15 cellular contexts compared by ENCODE assay signal in the genomic region with DNA sequence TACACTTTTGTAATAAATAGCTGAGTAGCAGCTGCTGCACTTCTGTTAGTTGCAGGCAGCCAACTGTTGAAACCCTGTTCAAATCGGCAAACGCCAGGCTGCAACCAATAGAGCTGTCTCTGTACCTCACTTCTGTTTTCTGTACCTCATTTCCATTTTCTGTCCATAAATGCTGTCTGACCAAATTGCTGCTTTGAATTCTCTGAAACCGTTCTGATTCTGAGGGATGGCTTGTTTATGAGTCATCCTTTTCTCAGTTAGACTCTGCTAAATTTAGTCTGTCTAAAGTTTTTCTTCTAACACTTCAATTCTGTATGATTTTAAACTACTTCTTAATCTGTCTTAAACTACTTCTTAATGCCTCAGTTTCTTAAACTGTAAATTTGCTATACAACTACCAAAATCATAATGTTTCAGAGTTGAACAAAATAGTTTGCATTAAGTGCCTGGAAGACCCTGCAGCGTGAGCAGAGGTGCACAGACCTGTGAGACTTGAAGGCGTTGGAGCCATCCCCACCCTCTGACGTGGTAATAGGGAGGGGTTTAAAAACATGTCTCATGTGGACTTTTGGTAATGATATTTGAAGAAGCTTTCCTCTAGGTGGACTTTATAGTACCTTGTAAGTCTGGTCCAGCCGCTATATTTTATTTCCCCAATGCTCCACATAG. TPM values are rescaled to one million over a fixed set of nuclear protein-coding genes. Genes with fewer than 3 reads are reported as not detected.
A peak's percentile ranks its signal among the peaks of the same experiment; 100 is the strongest.
DNase-seq lines count a peak whose midpoint lies in the region; ATAC-seq and TF ChIP-seq lines count a peak whose summit lies in the region.
"Had no signal": no experiment of that assay in that cellular context is flagged by ENCODE, and none has a peak within 500 bp of the region (broad histone marks: within the 10 kb centered on the region; RNA-seq: fewer than 3 reads in every experiment).

No MANE protein-coding gene starts in this region.

- TF ChIP-seq CTCF in HFFc6 (IDR thresholded peaks at IDR 0.05), result no peak

- no peaks in the 10 kb centered on the region for H3K36me3 Mint-ChIP-seq in activated CD8-positive, alpha-beta memory T cell treated with anti-CD3 and anti-CD28 coated beads, Interleukin-2, amount 10 ng/mL, durations not matched to agents 7 days and 5 days
- no peaks in the 10 kb centered on the region for H3K36me3 Mint-ChIP-seq in HFFc6 (ENCODE audit: low read depth)
- no peaks in the 10 kb centered on the region for H3K36me3 Mint-ChIP-seq in stimulated activated naive B cell treated with anti-CD40 and anti-IgM and Interleukin-4, amounts not matched to agents 10 μg/mL and 1 μg/mL and 100 μg/mL, for 72 hours
- H3K36me3 Mint-ChIP-seq: neural progenitor cell, type B pancreatic cell had no signal

- peaks cover 40% of the 10 kb centered on the region for H3K27me3 Mint-ChIP-seq in activated CD8-positive, alpha-beta memory T cell treated with anti-CD3 and anti-CD28 coated beads, Interleukin-2, amount 10 ng/mL, durations not matched to agents 7 days and 5 days
- peaks cover 19% of the 10 kb centered on the region for H3K27me3 Mint-ChIP-seq in HFFc6 (ENCODE audit: insufficient read depth)
- peaks cover 7 to 16% of the 10 kb centered on the region in 2 donors for H3K27me3 Mint-ChIP-seq in stimulated activated naive B cell treated with anti-CD40 and anti-IgM and Interleukin-4, amounts not matched to agents 10 μg/mL and 1 μg/mL and 100 μg/mL, for 72 hours

- H3K27ac Mint-ChIP-seq in activated CD8-positive, alpha-beta memory T cell treated with anti-CD3 and anti-CD28 coated beads, Interleukin-2, amount 10 ng/mL, durations not matched to agents 7 days and 5 days, result peak overlapping the region; percentile 50
- no peak overlapping the region for H3K27ac Mint-ChIP-seq in HFFc6
- H3K27ac Mint-ChIP-seq in stimulated activated naive B cell treated with anti-CD40 and anti-IgM and Interleukin-4, amounts not matched to agents 10 μg/mL and 1 μg/mL and 100 μg/mL, for 72 hours, result peak overlapping the region; percentile 33
- H3K27ac Mint-ChIP-seq: neural progenitor cell; T-helper 1 cell treated with Interleukin-12 subunit alpha and Interleukin-12 subunit beta and Interleukin-4 antibody, amounts not matched to agents 30 μg/mL and 1 μg/mL, for 36 hours; type B pancreatic cell had no signal

- no peak overlapping the region for H3K4me3 ChIP-seq in Karpas-422 (ENCODE audit: low read length)
- no peak overlapping the region for H3K4me3 ChIP-seq in aorta (ENCODE audit: low read length in 2 of 2)
- H3K4me3 ChIP-seq: neural progenitor cell had no signal

- H3K9me2 ChIP-seq in Karpas-422 (replicated peaks; ENCODE audit: insufficient read depth, low read length), result no peaks in the 10 kb centered on the region

- no peaks in the 10 kb centered on the region for H3K9me3 Mint-ChIP-seq in activated CD8-positive, alpha-beta memory T cell treated with anti-CD3 and anti-CD28 coated beads, Interleukin-2, amount 10 ng/mL, durations not matched to agents 7 days and 5 days (ENCODE audit: low read depth)
- no peaks in the 10 kb centered on the region; the same call in 1 of the 2 replicates for H3K9me3 Mint-ChIP-seq in HFFc6
- no peaks in the 10 kb centered on the region for H3K9me3 Mint-ChIP-seq in stimulated activated naive B cell treated with anti-CD40 and anti-IgM and Interleukin-4, amounts not matched to agents 10 μg/mL and 1 μg/mL and 100 μg/mL, for 72 hours
- H3K9me3 Mint-ChIP-seq: T-helper 1 cell treated with Interleukin-12 subunit alpha and Interleukin-12 subunit beta and Interleukin-4 antibody, amounts not matched to agents 30 μg/mL and 1 μg/mL, for 36 hours; type B pancreatic cell had no signal

- CTCF ChIA-PET in activated CD8-positive, alpha-beta memory T cell treated with anti-CD3 and anti-CD28 coated beads, Interleukin-2, amount 10 ng/mL, durations not matched to agents 7 days and 5 days (lab: Charles Lee), result interaction anchor here (1.8 to 8.2 kb wide), 3 partner anchors 18 to 389 kb away, joined by 6 to 57 read pairs (median 8); no protein-coding TSS in a partner anchor

- H3K36me3 ChIP-seq in Karpas-422 (ENCODE audit: insufficient read depth, low read length) (no peaks in the 10 kb centered on the region), aorta (ENCODE audit: control insufficient read depth in 1 of 2, insufficient read depth in 2 of 2, low read length in 1 of 2) (no peaks in the 10 kb centered on the region)
- H3K36me3 ChIP-seq: neural progenitor cell had no signal

- 73 to 74% methylated on average over 7 of the region's 7 CpGs for WGBS in aorta, 2 donors

- no peaks in the 10 kb centered on the region for H3K9me3 ChIP-seq in Karpas-422 (ENCODE audit: low read length)
- H3K9me3 ChIP-seq in aorta (ENCODE audit: control insufficient read depth, low read length), result no peaks in the 10 kb centered on the region

- DNase-seq in activated CD8-positive, alpha-beta memory T cell treated with anti-CD3 and anti-CD28 coated beads, Interleukin-2, amount 10 ng/mL, durations not matched to agents 7 days and 5 days, result no peak
- no peak for DNase-seq in activated CD8-positive, alpha-beta memory T cell treated with anti-CD3 and anti-CD28 coated beads, Interleukin-2, amount 50 U/mL, for 4 hours
- DNase-seq in HFFc6, result peak; percentile 4
- peak; percentile 90 for DNase-seq in Karpas-422
- DNase-seq in stimulated activated naive B cell treated with anti-CD40 and anti-IgM and Interleukin-4, amounts not matched to agents 10 μg/mL and 1 μg/mL and 100 μg/mL, for 72 hours, result peak; percentile 22
- no peak for DNase-seq in occipital lobe (lab: John Stamatoyannopoulos, UW)
- no peak for DNase-seq in stimulated activated CD4-positive, alpha-beta T cell treated with anti-CD3 and anti-CD28 coated beads, Interleukin-15, amount 100 ng/mL, for 24 hours
- DNase-seq in aorta, result no peak
- DNase-seq: ACHN; dermis blood vessel endothelial cell; stimulated activated CD4-positive, alpha-beta T cell treated with anti-CD3 and anti-CD28 coated beads, Interleukin-4, amount 100 ng/mL, for 24 hours had no signal

- peak; percentile 67 for ATAC-seq in activated CD8-positive, alpha-beta memory T cell treated with anti-CD3 and anti-CD28 coated beads, Interleukin-2, amount 10 ng/mL, durations not matched to agents 7 days and 5 days
- ATAC-seq in stimulated activated naive B cell treated with anti-CD40 and anti-IgM and Interleukin-4, amounts not matched to agents 10 μg/mL and 1 μg/mL and 100 μg/mL, for 72 hours (replicated peaks), result peak; percentile 96 to 97
- no peak for ATAC-seq in aorta (ENCODE audit: low FRiP score)

- H3K27ac ChIP-seq in Karpas-422 (ENCODE audit: low read length) (peak overlapping the region; percentile 37), aorta (ENCODE audit: low read depth in 1 of 2, low read length in 2 of 2) (no peak overlapping the region)
- H3K27ac ChIP-seq: HL-60, neural progenitor cell had no signal

- H3K4me1 ChIP-seq in Karpas-422 (ENCODE audit: low read length), result peaks cover 20% of the 10 kb centered on the region
- no peaks in the 10 kb centered on the region for H3K4me1 ChIP-seq in aorta (ENCODE audit: control insufficient read depth in 1 of 2, insufficient read depth in 2 of 2, low read length in 2 of 2)
- H3K4me1 ChIP-seq: neural progenitor cell had no signal

- H2AFZ ChIP-seq in Karpas-422 (ENCODE audit: low read length), result no peak overlapping the region; the same call in 1 of the 2 replicates
- H2AFZ ChIP-seq: neural progenitor cell had no signal

- H3K79me2 ChIP-seq in Karpas-422 (ENCODE audit: low read length), result no peaks in the 10 kb centered on the region

- peak overlapping the region; percentile 40 for H3K4me2 ChIP-seq in Karpas-422 (ENCODE audit: low read depth, low read length, poor library complexity, severe bottlenecking)
- H3K4me2 ChIP-seq: neural progenitor cell had no signal

- H3K9ac ChIP-seq in Karpas-422 (ENCODE audit: low read length), result 0 out of 2 replicates have a peak overlapping the region, but pooled peaks have one; percentile 7
- H3K9ac ChIP-seq: neural progenitor cell had no signal

- H3K4me1 Mint-ChIP-seq in activated CD8-positive, alpha-beta memory T cell treated with anti-CD3 and anti-CD28 coated beads, Interleukin-2, amount 10 ng/mL, durations not matched to agents 7 days and 5 days, result peaks cover 6% of the 10 kb centered on the region
- peaks cover 6% of the 10 kb centered on the region for H3K4me1 Mint-ChIP-seq in HFFc6 (ENCODE audit: low read depth)
- H3K4me1 Mint-ChIP-seq in stimulated activated naive B cell treated with anti-CD40 and anti-IgM and Interleukin-4, amounts not matched to agents 10 μg/mL and 1 μg/mL and 100 μg/mL, for 72 hours, result peaks cover 15 to 22% of the 10 kb centered on the region in 2 donors

- H3K27me3 ChIP-seq in Karpas-422 (ENCODE audit: low read length), result no peaks in the 10 kb centered on the region
- peaks cover 0 to 1% of the 10 kb centered on the region in 2 donors for H3K27me3 ChIP-seq in aorta (ENCODE audit: control insufficient read depth in 1 of 2, insufficient read depth in 2 of 2, low read length in 1 of 2)
- H3K27me3 ChIP-seq: neural progenitor cell had no signal

- no peaks in the 10 kb centered on the region for H4K20me1 ChIP-seq in Karpas-422 (ENCODE audit: insufficient read depth, low read depth, low read length)

- intact Hi-C loops in aorta (cut with DNase I), result no loop called here

- no peak overlapping the region for H3K4me3 Mint-ChIP-seq in activated CD8-positive, alpha-beta memory T cell treated with anti-CD3 and anti-CD28 coated beads, Interleukin-2, amount 10 ng/mL, durations not matched to agents 7 days and 5 days
- no peak overlapping the region for H3K4me3 Mint-ChIP-seq in HFFc6
- no peak overlapping the region for H3K4me3 Mint-ChIP-seq in stimulated activated naive B cell treated with anti-CD40 and anti-IgM and Interleukin-4, amounts not matched to agents 10 μg/mL and 1 μg/mL and 100 μg/mL, for 72 hours
- H3K4me3 Mint-ChIP-seq: neural progenitor cell; T-helper 1 cell treated with Interleukin-12 subunit alpha and Interleukin-12 subunit beta and Interleukin-4 antibody, amounts not matched to agents 30 μg/mL and 1 μg/mL, for 36 hours; type B pancreatic cell had no signal

RNA-seq across cellular contexts. Expression of a gene that starts 9.6 kb away (rescaled TPM):
- total RNA-seq in activated CD8-positive, alpha-beta memory T cell treated with anti-CD3 and anti-CD28 coated beads, Interleukin-2, amount 10 ng/mL, durations not matched to agents 7 days and 5 days, result not detected
- total RNA-seq in HFFc6 (2021; fragmentation: NEBNext Ultra II Directional; extraction: Animal tissue kit (Norgen Biotek cat#: 25700)), result not detected
- total RNA-seq in Karpas-422 (2014; rRNA removed; shearing (Covaris generic); ENCODE audit: low replicate concordance), result not detected in 2 replicates
- not detected for total RNA-seq in occipital lobe
- not detected for total RNA-seq in aorta
- not detected for polyA plus RNA-seq in aorta
- total RNA-seq: dermis blood vessel endothelial cell had no signal

RNA-seq across cellular contexts. Expression of a gene that starts 25.7 kb away (rescaled TPM):
- not detected for total RNA-seq in activated CD8-positive, alpha-beta memory T cell treated with anti-CD3 and anti-CD28 coated beads, Interleukin-2, amount 10 ng/mL, durations not matched to agents 7 days and 5 days
- not detected for total RNA-seq in HFFc6 (2021; fragmentation: NEBNext Ultra II Directional; extraction: Animal tissue kit (Norgen Biotek cat#: 25700))
- not detected in 2 replicates for total RNA-seq in Karpas-422 (2014; rRNA removed; shearing (Covaris generic); ENCODE audit: low replicate concordance)
- total RNA-seq in occipital lobe, result not detected
- not detected for total RNA-seq in aorta
- polyA plus RNA-seq in aorta, result not detected
- total RNA-seq: dermis blood vessel endothelial cell had no signal

RNA-seq across cellular contexts. Expression of a gene that starts 42.3 kb away (rescaled TPM):
- 100 to 1,000 TPM; 311 to 313 TPM for total RNA-seq in activated CD8-positive, alpha-beta memory T cell treated with anti-CD3 and anti-CD28 coated beads, Interleukin-2, amount 10 ng/mL, durations not matched to agents 7 days and 5 days
- not detected for total RNA-seq in HFFc6 (2021; fragmentation: NEBNext Ultra II Directional; extraction: Animal tissue kit (Norgen Biotek cat#: 25700))
- 1,241 and 1,934 TPM in 2 replicates for total RNA-seq in Karpas-422 (2014; rRNA removed; shearing (Covaris generic); ENCODE audit: low replicate concordance)
- total RNA-seq in occipital lobe (3.9 TPM), aorta (100 to 1,000 TPM; 274 to 605 TPM)
- 100 to 1,000 TPM in 1 of 2 donors, 10 to 100 TPM in 1; 64.0 to 382 TPM for polyA plus RNA-seq in aorta
- total RNA-seq: dermis blood vessel endothelial cell had no signal

Comparison
In these comparisons a context has a peak if more than half of its experiments do, and no peak if none do; other contexts are left out.
1. DNase-seq: peak in HFFc6 (single experiment), Karpas-422 (single experiment) and stimulated activated naive B cell treated with anti-CD40 and anti-IgM and Interleukin-4, amounts not matched to agents 10 μg/mL and 1 μg/mL and 100 μg/mL, for 72 hours (single experiment); none in activated CD8-positive, alpha-beta memory T cell treated with anti-CD3 and anti-CD28 coated beads, Interleukin-2, amount 10 ng/mL, durations not matched to agents 7 days and 5 days (single experiment), activated CD8-positive, alpha-beta memory T cell treated with anti-CD3 and anti-CD28 coated beads, Interleukin-2, amount 50 U/mL, for 4 hours (single experiment), occipital lobe (single experiment), stimulated activated CD4-positive, alpha-beta T cell treated with anti-CD3 and anti-CD28 coated beads, Interleukin-15, amount 100 ng/mL, for 24 hours (single experiment) and aorta (0 of 2).
2. RNA of a gene that starts 42.3 kb away (total RNA-seq): 1,241 to 1,934 TPM in Karpas-422, 274 to 605 TPM in aorta and 311 to 313 TPM in activated CD8-positive, alpha-beta memory T cell treated with anti-CD3 and anti-CD28 coated beads, Interleukin-2, amount 10 ng/mL, durations not matched to agents 7 days and 5 days; 3.9 TPM in occipital lobe (single experiment) and not detected in HFFc6; every median in the first group is over 10 times any median in the second.